8 cellular contexts compared by ENCODE assay signal in the genomic region with DNA sequence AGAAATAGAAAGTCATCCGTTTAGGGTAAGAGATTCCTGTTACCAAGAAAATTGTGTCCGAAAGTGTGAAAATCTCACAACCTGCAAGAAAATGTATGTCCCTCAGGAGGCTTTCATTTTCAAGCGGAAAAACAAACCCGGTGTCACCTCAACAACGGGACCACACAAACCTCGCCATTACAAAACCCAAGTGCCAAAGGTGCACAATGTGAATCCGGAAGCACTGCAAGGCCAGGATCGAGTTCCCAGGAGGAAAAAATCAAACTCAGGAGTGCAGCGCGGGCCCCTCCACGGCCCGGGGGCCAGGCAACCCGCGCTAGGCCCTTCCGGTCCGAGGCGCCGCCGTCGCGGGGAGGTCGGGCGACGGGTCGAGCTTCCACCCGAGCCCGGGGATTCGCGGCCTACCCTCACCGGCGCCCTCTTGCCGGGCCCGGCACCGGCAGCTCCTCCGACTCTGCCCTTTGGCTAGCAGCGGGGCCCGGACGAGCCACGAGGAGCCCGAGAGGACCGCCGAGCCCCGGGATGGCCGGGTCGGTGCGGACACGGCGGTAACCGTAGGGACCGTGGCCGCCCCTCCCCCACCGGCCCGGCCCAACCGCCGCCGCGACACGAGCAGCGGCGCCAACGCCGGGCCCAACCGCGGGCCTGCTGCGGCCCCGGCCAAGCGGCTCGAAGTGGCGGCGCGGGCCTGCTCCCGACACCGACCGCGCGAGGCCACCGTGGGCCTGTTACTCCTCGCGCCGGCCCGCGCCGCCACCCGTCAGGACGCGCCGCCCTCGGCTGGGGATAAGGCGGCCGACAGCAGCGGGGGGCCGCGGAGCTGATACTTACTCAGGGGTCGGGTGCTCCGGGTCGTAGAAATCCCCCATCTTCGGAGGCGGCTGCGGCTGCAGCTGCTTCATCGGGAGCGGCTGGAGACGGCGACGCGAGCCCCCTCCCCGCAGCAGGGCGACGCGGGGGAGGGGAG. TPM values are rescaled to one million over a fixed set of nuclear protein-coding genes. Genes with fewer than 3 reads are reported as not detected.
DNase-seq lines count a peak whose midpoint lies in the region; FAIRE-seq and TF ChIP-seq lines count a peak whose summit lies in the region.

No MANE protein-coding gene starts in this region.

- H3K4me2 ChIP-seq in Loucy (ENCODE audit: low read depth, low read length, poor library complexity, severe bottlenecking), result peak overlapping the region; percentile 92

- H3K9ac ChIP-seq in Loucy (ENCODE audit: low read depth, low read length, poor library complexity, severe bottlenecking) (peak overlapping the region; percentile 88), liver (ENCODE audit: low read depth in 1 of 2, low read length in 2 of 2) (peak overlapping the region; percentile 79 to 94)

- H3K27ac ChIP-seq in coronary artery (peak overlapping the region; percentile 94), liver (ENCODE audit: low read depth in 1 of 2, low read length in 2 of 2) (peak overlapping the region; percentile 93)

- no peak for TF ChIP-seq RAD21 in liver (IDR thresholded peaks at IDR 0.05)

- H3K27me3 ChIP-seq in Loucy (ENCODE audit: insufficient read depth, low read length, poor library complexity, severe bottlenecking) (no peaks in the 10 kb centered on the region), liver (ENCODE audit: control insufficient read depth in 4 of 4, insufficient read depth in 4 of 4, low read length in 3 of 4) (no peaks in the 10 kb centered on the region)

- peaks cover 78% of the 10 kb centered on the region for H3K79me2 ChIP-seq in Loucy (ENCODE audit: insufficient read depth, low read length)

- H2AFZ ChIP-seq in Loucy (ENCODE audit: low read length), result peak overlapping the region; percentile 91; the same call in 1 of the 2 replicates

- FAIRE-seq in H54 (lab: Jason Lieb, UNC), result no peak

- no peaks in the 10 kb centered on the region for H3K9me3 Mint-ChIP-seq in activated CD4-positive, alpha-beta T cell treated with anti-CD3 and anti-CD28 coated beads, Interleukin-2, amount 10 ng/mL, durations not matched to agents 24 days and 14 days

- peak overlapping the region; percentile 94 for H3K4me3 Mint-ChIP-seq in activated CD4-positive, alpha-beta T cell treated with anti-CD3 and anti-CD28 coated beads, Interleukin-2, amount 10 ng/mL, durations not matched to agents 24 days and 14 days

- TF ChIP-seq CTCF in Loucy (conservative IDR thresholded peaks at IDR 0.05; ENCODE audit: low read length) (no peak), coronary artery (IDR thresholded peaks at IDR 0.05) (no peak), liver (IDR thresholded peaks at IDR 0.05; ENCODE audit: low read depth, low read length, missing input control) (no peak)

- WGBS in liver, result under 1% methylated on average over 109 of the region's 109 CpGs

- H3K9me2 ChIP-seq in Loucy (replicated peaks; ENCODE audit: low read depth, low read length), result no peaks in the 10 kb centered on the region

- H3K27me3 Mint-ChIP-seq in activated CD4-positive, alpha-beta T cell treated with anti-CD3 and anti-CD28 coated beads, Interleukin-2, amount 10 ng/mL, durations not matched to agents 24 days and 14 days, result no peaks in the 10 kb centered on the region

- H3K4me3 ChIP-seq in GM08714 (ENCODE audit: low read length) (peak overlapping the region; percentile 98), Loucy (ENCODE audit: low read length, poor library complexity, severe bottlenecking) (peak overlapping the region; percentile 97), coronary artery (peak overlapping the region; percentile 97), liver (ENCODE audit: low read depth in 1 of 3, low read length in 3 of 3) (peak overlapping the region; percentile 70 to 100 (median 92))

- peak overlapping the region; percentile 98 for H3K27ac Mint-ChIP-seq in activated CD4-positive, alpha-beta T cell treated with anti-CD3 and anti-CD28 coated beads, Interleukin-2, amount 10 ng/mL, durations not matched to agents 24 days and 14 days

- H3K36me3 ChIP-seq in Loucy (ENCODE audit: insufficient read depth, low read length) (no peaks in the 10 kb centered on the region), liver (ENCODE audit: control insufficient read depth in 4 of 4, insufficient read depth in 3 of 4, low read depth in 1 of 4, low read length in 3 of 4) (no peaks in the 10 kb centered on the region)

- H3K4me1 ChIP-seq in Loucy (ENCODE audit: insufficient read depth, low read length, poor library complexity, severe bottlenecking), result peaks cover 50% of the 10 kb centered on the region
- H3K4me1 ChIP-seq in liver (ENCODE audit: control insufficient read depth in 4 of 4, insufficient read depth in 4 of 4, low read length in 3 of 4), result peaks cover 13 to 45% (median 30%) of the 10 kb centered on the region in 4 donors

- H3F3A ChIP-seq in Loucy (ENCODE audit: low read depth), result 0 out of 2 replicates have a peak, but pooled peaks cover 3% of the 10 kb centered on the region

- peak; percentile 34 for TF ChIP-seq POLR2A in H54 (IDR thresholded peaks at IDR 0.05; ENCODE audit: low read depth, low read length)

- peaks cover 47% of the 10 kb centered on the region for H4K20me1 ChIP-seq in Loucy (ENCODE audit: insufficient read depth, low read length, poor library complexity, severe bottlenecking)

- H3K36me3 Mint-ChIP-seq in activated CD4-positive, alpha-beta T cell treated with anti-CD3 and anti-CD28 coated beads, Interleukin-2, amount 10 ng/mL, durations not matched to agents 24 days and 14 days (ENCODE audit: low read depth), result peaks cover 29% of the 10 kb centered on the region

- H3K4me1 Mint-ChIP-seq in activated CD4-positive, alpha-beta T cell treated with anti-CD3 and anti-CD28 coated beads, Interleukin-2, amount 10 ng/mL, durations not matched to agents 24 days and 14 days, result peaks cover 49% of the 10 kb centered on the region

- DNase-seq in H54 (ENCODE audit: insufficient read length, low spot score) (peak; percentile 38), coronary artery (ENCODE audit: low spot score) (peak; percentile 76), NCI-H128 (lab: John Stamatoyannopoulos, UW; ENCODE audit: unreplicated experiment) (no peak)
- DNase-seq in activated CD4-positive, alpha-beta T cell treated with anti-CD3 and anti-CD28 coated beads, Interleukin-2, amount 10 ng/mL, durations not matched to agents 24 days and 14 days, result peak; percentile 90
- DNase-seq in stimulated activated CD4-positive, alpha-beta T cell treated with anti-CD3 and anti-CD28 coated beads, Interleukin-2, amount 100 ng/mL, for 48 hours, result peak; percentile 36 to 44

- intact Hi-C loops in activated CD4-positive, alpha-beta T cell treated with anti-CD3 and anti-CD28 coated beads, Interleukin-2, amount 10 ng/mL, durations not matched to agents 24 days and 14 days (cut with micrococcal nuclease), result loop anchor here (2.0 to 10.0 kb wide), 5 partner anchors 41 to 621 kb away; a partner anchor contains a TSS

- H3K9me3 ChIP-seq in Loucy (ENCODE audit: insufficient read depth, low read depth, low read length) (no peaks in the 10 kb centered on the region), liver (ENCODE audit: control insufficient read depth in 4 of 4, low read length in 3 of 4) (no peaks in the 10 kb centered on the region)

TF ChIP-seq in liver, 16 proteins besides CTCF, POLR2A, EP300 and RAD21:
- TF ChIP-seq HNF4A (conservative IDR thresholded peaks at IDR 0.05), result peak in 1 of 2 donors; percentile 3
- TF ChIP-seq FOXA2 (IDR thresholded peaks at IDR 0.05), result no peak

RNA-seq across cellular contexts. Expression of a gene that starts 0.6 kb away (rescaled TPM):
- total RNA-seq in activated CD4-positive, alpha-beta T cell treated with anti-CD3 and anti-CD28 coated beads, Interleukin-2, amount 10 ng/mL, durations not matched to agents 24 days and 14 days, result 41.5 and 42.0 TPM in 2 replicates
- 10 to 100 TPM; 28.2 to 37.6 TPM for total RNA-seq in liver
- polyA plus RNA-seq in liver, result 1 to 10 TPM; 7.6 to 9.8 TPM
